ENCODE assay signal across 25 cellular contexts in the genomic region with DNA sequence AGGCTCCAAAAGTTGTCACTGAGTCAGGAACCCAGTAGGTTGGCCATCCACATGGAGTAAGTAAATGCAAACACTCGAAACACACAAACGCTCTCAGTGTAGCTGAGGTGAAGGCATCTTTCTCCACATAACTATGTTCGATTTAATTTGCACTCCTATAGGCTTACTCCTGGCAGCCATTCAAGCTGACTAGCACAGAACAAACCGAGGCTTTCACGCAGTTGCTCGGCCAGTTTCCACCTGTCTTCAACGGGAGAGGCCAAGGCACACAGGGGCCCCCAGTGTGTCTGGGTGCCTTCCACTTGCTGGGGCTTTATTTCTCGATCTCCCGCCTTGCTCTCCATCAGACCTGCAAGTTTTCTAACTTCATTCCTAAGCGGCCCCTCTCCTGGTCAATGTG. TPM values are rescaled to one million over a fixed set of nuclear protein-coding genes. Genes with fewer than 3 reads are reported as not detected.
DNase-seq lines count a peak whose midpoint lies in the region; ATAC-seq and TF ChIP-seq lines count a peak whose summit lies in the region.
"Had no signal": no experiment of that assay in that cellular context is flagged by ENCODE, and none has a peak within 500 bp of the region (broad histone marks: within the 10 kb centered on the region; RNA-seq: fewer than 3 reads in every experiment).

No MANE protein-coding gene starts in this region.

- H3K36me3 Mint-ChIP-seq in chondrocyte (ENCODE audit: low read depth) (peaks cover 4% of the 10 kb centered on the region), nephron (ENCODE audit: low read depth) (peaks cover 16% of the 10 kb centered on the region), HFFc6 (ENCODE audit: low read depth) (no peaks in the 10 kb centered on the region)
- H3K36me3 Mint-ChIP-seq: activated naive CD8-positive, alpha-beta T cell treated with anti-CD3 and anti-CD28 coated beads, Interleukin-2, amount 10 ng/mL, durations not matched to agents 7 days and 5 days; memory B cell had no signal

- TF ChIP-seq POLR2A in suprapubic skin (IDR thresholded peaks at IDR 0.05), result no peak

- TF ChIP-seq EP300 in suprapubic skin (IDR thresholded peaks at IDR 0.05), result no peak

- H3K27ac Mint-ChIP-seq in chondrocyte (ENCODE audit: unreplicated experiment) (no peak overlapping the region), nephron (peak overlapping the region; percentile 92 to 98 (median 97)), HFFc6 (no peak overlapping the region)
- H3K27ac Mint-ChIP-seq: activated naive CD8-positive, alpha-beta T cell treated with anti-CD3 and anti-CD28 coated beads, Interleukin-2, amount 10 ng/mL, durations not matched to agents 7 days and 5 days; activated T-helper 1 cell treated with anti-CD3 and anti-CD28 coated beads, Interleukin-12 subunit alpha, Interleukin-12 subunit beta, Interleukin-2, Interleukin-4 antibody, amounts not matched to agents 30 ng/mL and 10 ng/mL and 1 ng/mL, durations not matched to agents 14 hours and 24 hours and 36 hours; memory B cell had no signal

- H3K27ac ChIP-seq in suprapubic skin, result peak overlapping the region; percentile 93
- H3K27ac ChIP-seq: 22Rv1, KMS-11, neutrophil had no signal

- peak overlapping the region; percentile 72 for H3K4me3 ChIP-seq in suprapubic skin

- peaks cover 49% of the 10 kb centered on the region for H3K4me1 ChIP-seq in suprapubic skin
- H3K4me1 ChIP-seq: BE2C had no signal

- TF ChIP-seq CTCF in chondrocyte (IDR thresholded peaks at IDR 0.05) (no peak), nephron (IDR thresholded peaks at IDR 0.05; ENCODE audit: unreplicated experiment in 3 of 3) (no peak), suprapubic skin (IDR thresholded peaks at IDR 0.05) (no peak), HFFc6 (IDR thresholded peaks at IDR 0.05) (no peak)

- peak overlapping the region; percentile 96 for H3K4me3 Mint-ChIP-seq in chondrocyte (ENCODE audit: unreplicated experiment)
- H3K4me3 Mint-ChIP-seq in nephron, result peak overlapping the region; percentile 94 to 95 (median 94)
- no peak overlapping the region for H3K4me3 Mint-ChIP-seq in HFFc6
- H3K4me3 Mint-ChIP-seq: activated naive CD8-positive, alpha-beta T cell treated with anti-CD3 and anti-CD28 coated beads, Interleukin-2, amount 10 ng/mL, durations not matched to agents 7 days and 5 days; activated T-helper 1 cell treated with anti-CD3 and anti-CD28 coated beads, Interleukin-12 subunit alpha, Interleukin-12 subunit beta, Interleukin-2, Interleukin-4 antibody, amounts not matched to agents 30 ng/mL and 10 ng/mL and 1 ng/mL, durations not matched to agents 14 hours and 24 hours and 36 hours; memory B cell had no signal

- H3K27me3 Mint-ChIP-seq in chondrocyte (ENCODE audit: low read depth) (no peaks in the 10 kb centered on the region), nephron (ENCODE audit: low read depth) (peaks cover 11% of the 10 kb centered on the region), HFFc6 (ENCODE audit: insufficient read depth) (peaks cover 35% of the 10 kb centered on the region)

- H3K9me3 Mint-ChIP-seq in chondrocyte (ENCODE audit: low read depth) (no peaks in the 10 kb centered on the region), nephron (no peaks in the 10 kb centered on the region), HFFc6 (no peaks in the 10 kb centered on the region)
- H3K9me3 Mint-ChIP-seq: activated naive CD8-positive, alpha-beta T cell treated with anti-CD3 and anti-CD28 coated beads, Interleukin-2, amount 10 ng/mL, durations not matched to agents 7 days and 5 days; activated T-helper 1 cell treated with anti-CD3 and anti-CD28 coated beads, Interleukin-12 subunit alpha, Interleukin-12 subunit beta, Interleukin-2, Interleukin-4 antibody, amounts not matched to agents 30 ng/mL and 10 ng/mL and 1 ng/mL, durations not matched to agents 14 hours and 24 hours and 36 hours; memory B cell had no signal

- DNase-seq in NCI-H345 (lab: John Stamatoyannopoulos, UW), result peak; percentile 6
- no peak for DNase-seq in NCI-H345 treated with DMSO at 0.1 percent for 48 hours (lab: John Stamatoyannopoulos, UW; ENCODE audit: unreplicated experiment)
- no peak for DNase-seq in chondrocyte (ENCODE audit: low spot score)
- DNase-seq in suprapubic skin (ENCODE audit: low spot score in 2 of 2), result no peak
- DNase-seq in HFFc6, result no peak
- DNase-seq in DMS153 (lab: John Stamatoyannopoulos, UW), result no peak
- DNase-seq: activated naive CD8-positive, alpha-beta T cell treated with anti-CD3 and anti-CD28 coated beads, Interleukin-2, amount 10 ng/mL, durations not matched to agents 7 days and 5 days; BE2C; head of caudate nucleus; islet precursor cell; NCI-H1105; NCI-H748 treated with DMSO at 0.1 percent for 48 hours; SK-N-SH; stimulated activated CD4-positive, alpha-beta T cell treated with anti-CD3 and anti-CD28 coated beads, Interleukin-1b, Interleukin-23, amount 100 ng/mL, for 48 hours; T-helper 9 cell had no signal

- H3K36me3 ChIP-seq in suprapubic skin, result peaks cover 5% of the 10 kb centered on the region
- H3K36me3 ChIP-seq: BE2C, neutrophil had no signal

- 60% methylated on average over 10 of the region's 10 CpGs for WGBS in suprapubic skin

- H3K27me3 ChIP-seq in suprapubic skin, result peaks cover 12% of the 10 kb centered on the region

- ATAC-seq in GM21576 (IDR thresholded peaks at IDR 0.05; ENCODE audit: unreplicated experiment), result no peak
- ATAC-seq: activated CD4-positive, CD25-positive, alpha-beta regulatory T cell treated with anti-CD3 and anti-CD28 coated beads, Interleukin-2, amount 50 U/mL, for 24 hours; sciatic nerve had no signal

- H3K4me1 Mint-ChIP-seq in chondrocyte (ENCODE audit: low read depth), result peaks cover 56% of the 10 kb centered on the region
- H3K4me1 Mint-ChIP-seq in nephron, result peaks cover 75% of the 10 kb centered on the region
- peaks cover 13% of the 10 kb centered on the region for H3K4me1 Mint-ChIP-seq in HFFc6 (ENCODE audit: low read depth)

- H3K9me3 ChIP-seq in suprapubic skin, result no peaks in the 10 kb centered on the region
- H3K9me3 ChIP-seq: BE2C, neutrophil, SK-N-SH had no signal

RNA-seq across cellular contexts. Expression of a gene that starts 18.9 kb away (rescaled TPM):
- total RNA-seq in chondrocyte, result 13.0 to 26.2 TPM (median 15.6 TPM) in 3 replicates
- 10 to 100 TPM; 11.1 to 18.7 (median 15.6) TPM for total RNA-seq in suprapubic skin
- under 1 TPM in 5 of 6 experiments, not detected in 1; 0.07 to 0.32 (median 0.19) TPM for total RNA-seq in HFFc6 (2021; fragmentation: NEBNext Ultra II Directional; extraction: Animal tissue kit (Norgen Biotek cat#: 25700))
- total RNA-seq: activated CD8-positive, alpha-beta memory T cell treated with anti-CD3 and anti-CD28 coated beads for 36 hours had no signal

Comparison
In these comparisons a context has a peak if more than half of its experiments do, and no peak if none do; other contexts are left out.
1. H3K27ac Mint-ChIP-seq: peak in nephron (3 of 3); none in chondrocyte (single experiment) and HFFc6 (single experiment).
2. RNA of a gene that starts 18.9 kb away (total RNA-seq): 11.1 to 18.7 TPM in suprapubic skin and 13.0 to 26.2 TPM in chondrocyte; 0.07 to 0.32 TPM in HFFc6; every median in the first group is over 4 times any median in the second.